In genomic region chr5:115333164-115333563, GRCh38 we compare ENCODE assay signal across 13 cellular contexts. TPM values are rescaled to one million over a fixed set of nuclear protein-coding genes. Genes with fewer than 3 reads are reported as not detected.
DNase-seq lines count a peak whose midpoint lies in the region; ATAC-seq, FAIRE-seq and TF ChIP-seq lines count a peak whose summit lies in the region.
"Had no signal": no experiment of that assay in that cellular context is flagged by ENCODE, and none has a peak within 500 bp of the region (broad histone marks: within the 10 kb centered on the region; RNA-seq: fewer than 3 reads in every experiment).

No MANE protein-coding gene starts in this region.

- no peak overlapping the region for H3K27ac Mint-ChIP-seq in activated CD8-positive, alpha-beta memory T cell treated with anti-CD3 and anti-CD28 coated beads, Interleukin-2, amount 10 ng/mL, durations not matched to agents 7 days and 5 days
- no peak overlapping the region for H3K27ac Mint-ChIP-seq in stimulated activated naive CD8-positive, alpha-beta T cell treated with anti-CD3 and anti-CD28 coated beads, Interleukin-15, amount 100 ng/mL, for 72 hours
- H3K27ac Mint-ChIP-seq: dendritic cell treated with granulocyte-macrophage colony-stimulating factor and Interleukin-4, amounts not matched to agents 40 ng/mL and 50 ng/mL, for 4 days had no signal

- CTCF ChIA-PET in activated CD8-positive, alpha-beta memory T cell treated with anti-CD3 and anti-CD28 coated beads, Interleukin-2, amount 10 ng/mL, durations not matched to agents 7 days and 5 days (lab: Charles Lee) = no interaction called here
- CTCF ChIA-PET in K562 (lab: Yijun Ruan, JAX; ENCODE audit: low intra/inter-chr PET ratio) = no interaction called here

- H3K27me3 ChIP-seq in K562 (ENCODE audit: control insufficient read depth in 2 of 2, insufficient read depth in 2 of 2, low read length in 2 of 2) (no peaks in the 10 kb centered on the region), smooth muscle cell (ENCODE audit: low read depth) (no peaks in the 10 kb centered on the region)

- H3K9me3 ChIP-seq in K562 (replicated peaks; ENCODE audit: control insufficient read depth, insufficient read depth, low read depth, low read length) (no peaks in the 10 kb centered on the region), smooth muscle cell (replicated peaks; ENCODE audit: low read depth) (no peaks in the 10 kb centered on the region)
- H3K9me3 ChIP-seq: mucosa of descending colon had no signal

- H3K4me3 Mint-ChIP-seq in activated CD8-positive, alpha-beta memory T cell treated with anti-CD3 and anti-CD28 coated beads, Interleukin-2, amount 10 ng/mL, durations not matched to agents 7 days and 5 days = no peak overlapping the region
- H3K4me3 Mint-ChIP-seq in stimulated activated naive CD8-positive, alpha-beta T cell treated with anti-CD3 and anti-CD28 coated beads, Interleukin-15, amount 100 ng/mL, for 72 hours = no peak overlapping the region
- H3K4me3 Mint-ChIP-seq: dendritic cell treated with granulocyte-macrophage colony-stimulating factor and Interleukin-4, amounts not matched to agents 40 ng/mL and 50 ng/mL, for 4 days had no signal

- no TSS peak for BruUV-seq in K562 (replicated peaks; lab: Mats Ljungman, UMichigan)

- H3K9ac ChIP-seq in K562 (ENCODE audit: insufficient read depth in 1 of 2, low read depth in 2 of 2, low read length in 2 of 2) (no peak overlapping the region), smooth muscle cell (ENCODE audit: low read depth) (no peak overlapping the region)

- DNase-seq in activated CD8-positive, alpha-beta memory T cell treated with anti-CD3 and anti-CD28 coated beads, Interleukin-2, amount 10 ng/mL, durations not matched to agents 7 days and 5 days = peak; percentile 54
- DNase-seq in activated CD8-positive, alpha-beta memory T cell treated with anti-CD3 and anti-CD28 coated beads for 24 hours = no peak
- peak; percentile 2 for DNase-seq in NCI-H510A treated with DMSO at 0.1 percent for 48 hours (lab: John Stamatoyannopoulos, UW)
- DNase-seq in K562 (ENCODE audit: extremely low read depth in 1 of 4, low spot score in 3 of 4) = peak in 2 of 4 experiments; percentile 7 to 29
- DNase-seq in stimulated activated naive CD8-positive, alpha-beta T cell treated with anti-CD3 and anti-CD28 coated beads, Interleukin-15, amount 100 ng/mL, for 72 hours = peak in 1 of 2 donors; percentile 31
- no peak for DNase-seq in NCI-H1048 (lab: John Stamatoyannopoulos, UW)
- DNase-seq in NCI-H2227 treated with DMSO at 0.1 percent for 48 hours (lab: John Stamatoyannopoulos, UW) = no peak
- no peak for DNase-seq in smooth muscle cell (lab: John Stamatoyannopoulos, UW; ENCODE audit: unreplicated experiment)
- DNase-seq: Karpas-422; mucosa of descending colon; NK-92 treated with Interleukin-12 subunit alpha and Interleukin-12 subunit beta, amount 100 ng/mL, for 24 hours; T-helper 9 cell had no signal

- no CpG with 5 or more reads among the region's 1 CpG for WGBS in K562 (ENCODE audit: insufficient coverage, low coverage, missing lambda C conversion rate)
- 57% methylated on average over 1 of the region's 1 CpG for WGBS in smooth muscle cell (ENCODE audit: low lambda C conversion rate)

- no peak overlapping the region for H3K4me2 ChIP-seq in K562 (ENCODE audit: insufficient read depth, low read length)
- no peak overlapping the region for H3K4me2 ChIP-seq in smooth muscle cell

- H3K4me3 ChIP-seq in K562 (no peak overlapping the region), smooth muscle cell (no peak overlapping the region)
- H3K4me3 ChIP-seq: mucosa of descending colon had no signal

- no peaks in the 10 kb centered on the region for H3K9me3 Mint-ChIP-seq in activated CD8-positive, alpha-beta memory T cell treated with anti-CD3 and anti-CD28 coated beads, Interleukin-2, amount 10 ng/mL, durations not matched to agents 7 days and 5 days (ENCODE audit: low read depth)
- H3K9me3 Mint-ChIP-seq in stimulated activated naive CD8-positive, alpha-beta T cell treated with anti-CD3 and anti-CD28 coated beads, Interleukin-15, amount 100 ng/mL, for 72 hours = no peaks in the 10 kb centered on the region
- H3K9me3 Mint-ChIP-seq: dendritic cell treated with granulocyte-macrophage colony-stimulating factor and Interleukin-4, amounts not matched to agents 40 ng/mL and 50 ng/mL, for 4 days had no signal

- FAIRE-seq in K562 (lab: Jason Lieb, UNC) = no peak

- no peaks in the 10 kb centered on the region for H3K79me2 ChIP-seq in K562 (ENCODE audit: control insufficient read depth, insufficient read depth, low read length)
- H3K79me2 ChIP-seq in smooth muscle cell (ENCODE audit: low read depth) = no peaks in the 10 kb centered on the region

- no peaks in the 10 kb centered on the region for H3K36me3 Mint-ChIP-seq in activated CD8-positive, alpha-beta memory T cell treated with anti-CD3 and anti-CD28 coated beads, Interleukin-2, amount 10 ng/mL, durations not matched to agents 7 days and 5 days

- no peak for TF ChIP-seq POLR2A in K562 (conservative IDR thresholded peaks at IDR 0.05)

- TF ChIP-seq EP300 in K562 (IDR thresholded peaks at IDR 0.05; ENCODE audit: low read length) = no peak

- peak; percentile 78 for ATAC-seq in activated CD8-positive, alpha-beta memory T cell treated with anti-CD3 and anti-CD28 coated beads, Interleukin-2, amount 10 ng/mL, durations not matched to agents 7 days and 5 days
- ATAC-seq in K562 = peak; percentile 69
- peak; percentile 96 for ATAC-seq in stimulated activated naive CD8-positive, alpha-beta T cell treated with anti-CD3 and anti-CD28 coated beads, Interleukin-15, amount 100 ng/mL, for 72 hours
- ATAC-seq: mucosa of descending colon had no signal

- H3K27ac ChIP-seq in K562 (ENCODE audit: extremely low read depth, low read depth, low read length) (peak overlapping the region; percentile 28; the same call in 1 of the 3 replicates), smooth muscle cell (ENCODE audit: low read depth) (no peak overlapping the region)

- H4K20me1 ChIP-seq in K562 (replicated peaks; ENCODE audit: control insufficient read depth, insufficient read depth, low read length) = no peaks in the 10 kb centered on the region
- no peaks in the 10 kb centered on the region for H4K20me1 ChIP-seq in smooth muscle cell (ENCODE audit: low read depth)

- no peak for TF ChIP-seq RAD21 in K562 (CRISPR knock-in tag; conservative IDR thresholded peaks at IDR 0.05 in 1 of 2, IDR thresholded peaks at IDR 0.05 in 1 of 2)

- H3K4me1 ChIP-seq in K562 (replicated peaks in 1 of 2; ENCODE audit: control insufficient read depth in 2 of 2, insufficient read depth in 2 of 2, low read length in 2 of 2) (no peaks in the 10 kb centered on the region; a peak in 3 of 5 replicates), smooth muscle cell (ENCODE audit: low read depth) (no peaks in the 10 kb centered on the region)

- in situ Hi-C loops in K562 (cut with MboI) = no loop called here

- no peaks in the 10 kb centered on the region for H3K9me1 ChIP-seq in K562 (ENCODE audit: control insufficient read depth, insufficient read depth, low read length)

- intact Hi-C loops in K562 (cut with micrococcal nuclease) = no loop called here

- H3K36me3 ChIP-seq in K562 (ENCODE audit: control insufficient read depth, insufficient read depth, low read length) (no peaks in the 10 kb centered on the region), smooth muscle cell (ENCODE audit: low read depth) (no peaks in the 10 kb centered on the region)

- H3K4me1 Mint-ChIP-seq in activated CD8-positive, alpha-beta memory T cell treated with anti-CD3 and anti-CD28 coated beads, Interleukin-2, amount 10 ng/mL, durations not matched to agents 7 days and 5 days = peaks cover 11% of the 10 kb centered on the region
- H3K4me1 Mint-ChIP-seq in stimulated activated naive CD8-positive, alpha-beta T cell treated with anti-CD3 and anti-CD28 coated beads, Interleukin-15, amount 100 ng/mL, for 72 hours = peaks cover 21% of the 10 kb centered on the region

- H3F3A ChIP-seq in smooth muscle cell (ENCODE audit: low read depth) = no peaks in the 10 kb centered on the region

- H2AFZ ChIP-seq in K562 (ENCODE audit: low read depth, low read length) (peak overlapping the region; percentile 79), smooth muscle cell (ENCODE audit: low read depth) (no peak overlapping the region)

- POLR2A ChIA-PET in K562 (lab: Yijun Ruan, JAX) = no interaction called here

- peaks cover 32% of the 10 kb centered on the region for H3K27me3 Mint-ChIP-seq in activated CD8-positive, alpha-beta memory T cell treated with anti-CD3 and anti-CD28 coated beads, Interleukin-2, amount 10 ng/mL, durations not matched to agents 7 days and 5 days
- H3K27me3 Mint-ChIP-seq in stimulated activated naive CD8-positive, alpha-beta T cell treated with anti-CD3 and anti-CD28 coated beads, Interleukin-15, amount 100 ng/mL, for 72 hours = peaks cover 44% of the 10 kb centered on the region

- TF ChIP-seq CTCF in K562 (IDR thresholded peaks at IDR 0.05 in 2 of 3, conservative IDR thresholded peaks at IDR 0.05 in 1 of 3; ENCODE audit: insufficient read depth in 2 of 3, low read depth in 1 of 3, low read length in 3 of 3) (no peak), smooth muscle cell (IDR thresholded peaks at IDR 0.05; ENCODE audit: borderline replicate concordance, insufficient read depth, poor library complexity, severe bottlenecking) (no peak)

TF ChIP-seq in K562, 482 proteins besides CTCF, POLR2A, EP300 and RAD21 (continues in another document):
- TF ChIP-seq GTF2E2 (tag; IDR thresholded peaks at IDR 0.05) (no peak), MAFG (tag; conservative IDR thresholded peaks at IDR 0.05) (peak; percentile 46; the same call in 1 of the 2 replicates)

RNA-seq across cellular contexts. Expression of gene CCDC112, which starts 36.7 kb away (rescaled TPM):
- total RNA-seq in activated CD8-positive, alpha-beta memory T cell treated with anti-CD3 and anti-CD28 coated beads, Interleukin-2, amount 10 ng/mL, durations not matched to agents 7 days and 5 days = 1 to 10 TPM in 1 of 2 experiments, under 1 TPM in 1; 0.40 to 1.5 TPM
- total RNA-seq in K562 (2011; cell fraction: chromatin; rRNA removed; ENCODE audit: low replicate concordance) = 0.65 and 3.1 TPM in 2 replicates
- total RNA-seq in K562 (2011; cell fraction: nucleolus; rRNA removed) = 0.50 and 0.66 TPM in 2 replicates
- 1.3 and 2.4 TPM in 2 replicates for total RNA-seq in K562 (2011; cell fraction: nucleoplasm; rRNA removed)
- total RNA-seq in K562 (2014; rRNA removed) = 7.4 and 8.5 TPM in 2 replicates
- total RNA-seq in K562 (2014; rRNA removed; fragmentation: Illumina TruSeq; extraction: Trizol) = 13.7 and 16.4 TPM in 2 replicates
- 14.0 and 15.2 TPM in 2 replicates for total RNA-seq in K562 (2015; rRNA removed; fragmentation: Illumina TruSeq; extraction: Trizol)
- 5.6 and 6.2 TPM in 2 replicates for total RNA-seq in K562 (2021)
- 2.7 and 3.4 TPM in 2 replicates for polyA plus RNA-seq in K562 (2011; rRNA removed)
- 1.2 TPM in 2 replicates for polyA plus RNA-seq in K562 (2011; cell fraction: cytosol; rRNA removed)
- 0.87 and 1.1 TPM in 2 replicates for polyA plus RNA-seq in K562 (2011; cell fraction: nucleus; rRNA removed)
- 5.6 and 6.2 TPM in 2 replicates for polyA plus RNA-seq in K562 (2012)
- polyA plus RNA-seq in K562 (2014; fragmentation: Illumina TruSeq; extraction: Trizol) = 14.4 and 15.3 TPM in 2 replicates
- 1 to 10 TPM; 3.3 to 3.5 TPM for polyA plus RNA-seq in K562 (2014; fragmentation: Nextera tagmentation; extraction: Ambion mirVana)
- polyA plus RNA-seq in K562 (2014; rRNA removed) = 7.9 and 9.9 TPM in 2 replicates
- polyA minus RNA-seq in K562 (2011; rRNA and poly(A)+ RNA removed) = 2.1 and 2.8 TPM in 2 replicates
- 1.5 TPM in 2 replicates for polyA minus RNA-seq in K562 (2011; cell fraction: cytosol; rRNA and poly(A)+ RNA removed)
- polyA minus RNA-seq in K562 (2011; cell fraction: nucleus; rRNA and poly(A)+ RNA removed) = 1.5 and 2.8 TPM in 2 replicates
- total RNA-seq in smooth muscle cell = 9.1 and 9.4 TPM in 2 replicates
- polyA plus RNA-seq in smooth muscle cell = 6.3 and 8.4 TPM in 2 replicates

Comparison
In these comparisons a context has a peak if more than half of its experiments do, and no peak if none do; other contexts are left out.
1. DNase-seq: peak in activated CD8-positive, alpha-beta memory T cell treated with anti-CD3 and anti-CD28 coated beads, Interleukin-2, amount 10 ng/mL, durations not matched to agents 7 days and 5 days (single experiment) and NCI-H510A treated with DMSO at 0.1 percent for 48 hours (single experiment); none in activated CD8-positive, alpha-beta memory T cell treated with anti-CD3 and anti-CD28 coated beads for 24 hours (single experiment), NCI-H1048 (single experiment), NCI-H2227 treated with DMSO at 0.1 percent for 48 hours (single experiment) and smooth muscle cell (single experiment).
2. Peak in every context shown above with its lines, with median percentiles within 50 percentile points of each other: ATAC-seq.